In genomic region chr12:47860873-47861272, GRCh38 we compare ENCODE assay signal across 17 cellular contexts. TPM values are rescaled to one million over a fixed set of nuclear protein-coding genes. Genes with fewer than 3 reads are reported as not detected.
DNase-seq lines count a peak whose midpoint lies in the region; ATAC-seq and TF ChIP-seq lines count a peak whose summit lies in the region.
"Had no signal": no experiment of that assay in that cellular context is flagged by ENCODE, and none has a peak within 500 bp of the region (broad histone marks: within the 10 kb centered on the region; RNA-seq: fewer than 3 reads in every experiment).

No MANE protein-coding gene starts in this region.

- peaks cover 49% of the 10 kb centered on the region for H3K4me1 Mint-ChIP-seq in T-helper 1 cell treated with Interleukin-12 subunit alpha and Interleukin-12 subunit beta and Interleukin-4 antibody, amounts not matched to agents 30 μg/mL and 1 μg/mL, for 36 hours (ENCODE audit: low read depth)
- peaks cover 81% of the 10 kb centered on the region for H3K4me1 Mint-ChIP-seq in activated T-cell treated with anti-CD3 and anti-CD28 coated beads, Interleukin-2, amount 50 U/mL, for 72 hours (ENCODE audit: low read depth)
- peaks cover 20% of the 10 kb centered on the region for H3K4me1 Mint-ChIP-seq in activated naive CD8-positive, alpha-beta T cell treated with anti-CD3 and anti-CD28 coated beads, Interleukin-2, amount 10 ng/mL, durations not matched to agents 7 days and 5 days

- intact Hi-C loops in OCI-LY7 (cut with micrococcal nuclease; ENCODE audit: unreplicated experiment): no loop called here

- peaks cover 8% of the 10 kb centered on the region for H3K4me1 ChIP-seq in OCI-LY7 (ENCODE audit: insufficient read depth, low read length, poor library complexity, severe bottlenecking)

- H4K20me1 ChIP-seq in OCI-LY7 (ENCODE audit: insufficient read depth, low read length): no peaks in the 10 kb centered on the region
- H4K20me1 ChIP-seq: BLaER1 had no signal

- DNase-seq in T-helper 1 cell: no peak
- no peak for DNase-seq in activated T-cell treated with anti-CD3 and anti-CD28 coated beads, Interleukin-2, amount 50 U/mL, for 72 hours
- DNase-seq in activated T-cell treated with anti-CD3 and anti-CD28 coated beads, Interleukin-2, amount 50 U/mL, for 1 hour: no peak
- DNase-seq in RWPE1 (ENCODE audit: low spot score): no peak
- DNase-seq in activated naive CD8-positive, alpha-beta T cell treated with anti-CD3 and anti-CD28 coated beads, Interleukin-2, amount 10 ng/mL, durations not matched to agents 7 days and 5 days: no peak
- DNase-seq in OCI-LY7 (ENCODE audit: low spot score): no peak
- DNase-seq in LoVo (ENCODE audit: low spot score): no peak
- DNase-seq: DMS79 treated with DMSO at 0.1 percent for 48 hours, KG1, NCI-H1048, NCI-H146, NCI-H2227 treated with DMSO at 0.1 percent for 48 hours, NCI-H524 had no signal

- H3K27ac ChIP-seq in RWPE1 (peak overlapping the region; percentile 91), OCI-LY7 (ENCODE audit: low read depth, low read length, poor library complexity, severe bottlenecking) (no peak overlapping the region)
- H3K27ac ChIP-seq: 22Rv1, BLaER1 had no signal

- peak overlapping the region; percentile 85 for H3K27ac Mint-ChIP-seq in T-helper 1 cell treated with Interleukin-12 subunit alpha and Interleukin-12 subunit beta and Interleukin-4 antibody, amounts not matched to agents 30 μg/mL and 1 μg/mL, for 36 hours
- peak overlapping the region; percentile 94 for H3K27ac Mint-ChIP-seq in activated T-cell treated with anti-CD3 and anti-CD28 coated beads, Interleukin-2, amount 50 U/mL, for 72 hours
- peak overlapping the region; percentile 25 for H3K27ac Mint-ChIP-seq in activated naive CD8-positive, alpha-beta T cell treated with anti-CD3 and anti-CD28 coated beads, Interleukin-2, amount 10 ng/mL, durations not matched to agents 7 days and 5 days

- no peak overlapping the region for H3K4me3 ChIP-seq in OCI-LY7 (ENCODE audit: low read depth, low read length, poor library complexity, severe bottlenecking)
- H3K4me3 ChIP-seq: BLaER1 had no signal

- ATAC-seq in activated T-cell treated with anti-CD3 and anti-CD28 coated beads, Interleukin-2, amount 50 U/mL, for 72 hours (replicated peaks in 1 of 2): peak; percentile 6 to 9
- ATAC-seq in activated naive CD8-positive, alpha-beta T cell treated with anti-CD3 and anti-CD28 coated beads, Interleukin-2, amount 10 ng/mL, durations not matched to agents 7 days and 5 days (ENCODE audit: low read depth): no peak
- ATAC-seq: Panc1 had no signal

- no peak overlapping the region for H3K4me2 ChIP-seq in OCI-LY7 (ENCODE audit: low read length)
- H3K4me2 ChIP-seq: BLaER1 had no signal

- POLR2A ChIA-PET in RWPE1 (lab: Yijun Ruan, JAX; ENCODE audit: low non-redundant PET): no interaction called here
- POLR2A ChIA-PET in activated naive CD8-positive, alpha-beta T cell treated with anti-CD3 and anti-CD28 coated beads, Interleukin-2, amount 10 ng/mL, durations not matched to agents 7 days and 5 days (lab: Charles Lee): no interaction called here
- POLR2A ChIA-PET in OCI-LY7 (lab: Charles Lee): interaction anchor here (0.5 to 1.3 kb wide), 5 partner anchors 20 to 1801 kb away, joined by 3 to 4 read pairs (median 3); no protein-coding TSS in a partner anchor

- no TSS peak for BruUV-seq in OCI-LY7 (replicated peaks; lab: Mats Ljungman, UMichigan)

- H3K27me3 Mint-ChIP-seq in T-helper 1 cell treated with Interleukin-12 subunit alpha and Interleukin-12 subunit beta and Interleukin-4 antibody, amounts not matched to agents 30 μg/mL and 1 μg/mL, for 36 hours (ENCODE audit: low read depth): no peaks in the 10 kb centered on the region
- no peaks in the 10 kb centered on the region for H3K27me3 Mint-ChIP-seq in activated T-cell treated with anti-CD3 and anti-CD28 coated beads, Interleukin-2, amount 50 U/mL, for 72 hours (ENCODE audit: low read depth)
- H3K27me3 Mint-ChIP-seq in activated naive CD8-positive, alpha-beta T cell treated with anti-CD3 and anti-CD28 coated beads, Interleukin-2, amount 10 ng/mL, durations not matched to agents 7 days and 5 days: no peaks in the 10 kb centered on the region

- H3K9me3 ChIP-seq in OCI-LY7 (ENCODE audit: low read length): no peaks in the 10 kb centered on the region
- H3K9me3 ChIP-seq: BLaER1 had no signal

- no peaks in the 10 kb centered on the region for H3K9me3 Mint-ChIP-seq in T-helper 1 cell treated with Interleukin-12 subunit alpha and Interleukin-12 subunit beta and Interleukin-4 antibody, amounts not matched to agents 30 μg/mL and 1 μg/mL, for 36 hours
- H3K9me3 Mint-ChIP-seq in activated T-cell treated with anti-CD3 and anti-CD28 coated beads, Interleukin-2, amount 50 U/mL, for 72 hours: no peaks in the 10 kb centered on the region
- no peaks in the 10 kb centered on the region for H3K9me3 Mint-ChIP-seq in activated naive CD8-positive, alpha-beta T cell treated with anti-CD3 and anti-CD28 coated beads, Interleukin-2, amount 10 ng/mL, durations not matched to agents 7 days and 5 days

- CTCF ChIA-PET in RWPE1 (lab: Yijun Ruan, JAX): interaction anchor here (0.7 kb wide), 1 partner anchor 139 kb away, joined by 3 read pairs; no protein-coding TSS in a partner anchor
- CTCF ChIA-PET in OCI-LY7 (lab: Charles Lee; ENCODE audit: unreplicated experiment): interaction anchor here (0.6 kb wide), 2 partner anchors 26 to 28 kb away, joined by 3 read pairs; no protein-coding TSS in a partner anchor

- no peak overlapping the region for H2AFZ ChIP-seq in OCI-LY7 (ENCODE audit: low read length)

- H3K9me2 ChIP-seq in OCI-LY7 (ENCODE audit: insufficient read depth, low read length): no peaks in the 10 kb centered on the region

- no peaks in the 10 kb centered on the region for H3K36me3 ChIP-seq in OCI-LY7 (ENCODE audit: insufficient read depth, low read length)
- H3K36me3 ChIP-seq: BLaER1 had no signal

- peaks cover 47% of the 10 kb centered on the region for H3K36me3 Mint-ChIP-seq in T-helper 1 cell treated with Interleukin-12 subunit alpha and Interleukin-12 subunit beta and Interleukin-4 antibody, amounts not matched to agents 30 μg/mL and 1 μg/mL, for 36 hours (ENCODE audit: low read depth)
- peaks cover 26 to 61% of the 10 kb centered on the region in 2 donors for H3K36me3 Mint-ChIP-seq in activated T-cell treated with anti-CD3 and anti-CD28 coated beads, Interleukin-2, amount 50 U/mL, for 72 hours (ENCODE audit: insufficient read depth in 2 of 2)
- H3K36me3 Mint-ChIP-seq in activated naive CD8-positive, alpha-beta T cell treated with anti-CD3 and anti-CD28 coated beads, Interleukin-2, amount 10 ng/mL, durations not matched to agents 7 days and 5 days: peaks cover 19% of the 10 kb centered on the region

- TF ChIP-seq CTCF in RWPE1 (conservative IDR thresholded peaks at IDR 0.05; ENCODE audit: low read depth) (no peak), OCI-LY7 (conservative IDR thresholded peaks at IDR 0.05; ENCODE audit: low read length) (no peak)

- H3K4me3 Mint-ChIP-seq in T-helper 1 cell treated with Interleukin-12 subunit alpha and Interleukin-12 subunit beta and Interleukin-4 antibody, amounts not matched to agents 30 μg/mL and 1 μg/mL, for 36 hours: no peak overlapping the region
- H3K4me3 Mint-ChIP-seq in activated T-cell treated with anti-CD3 and anti-CD28 coated beads, Interleukin-2, amount 50 U/mL, for 72 hours: peak overlapping the region; percentile 73 to 75
- H3K4me3 Mint-ChIP-seq in activated naive CD8-positive, alpha-beta T cell treated with anti-CD3 and anti-CD28 coated beads, Interleukin-2, amount 10 ng/mL, durations not matched to agents 7 days and 5 days: no peak overlapping the region

- H3K79me2 ChIP-seq in OCI-LY7 (ENCODE audit: insufficient read depth, low read depth, low read length): no peaks in the 10 kb centered on the region

RNA-seq across cellular contexts. Expression of gene HDAC7, which starts 41.2 kb away (rescaled TPM):
- total RNA-seq in activated T-cell treated with anti-CD3 and anti-CD28 coated beads, Interleukin-2, amount 50 U/mL, for 72 hours: 100 to 1,000 TPM; 288 to 350 TPM
- total RNA-seq in activated naive CD8-positive, alpha-beta T cell treated with anti-CD3 and anti-CD28 coated beads, Interleukin-2, amount 10 ng/mL, durations not matched to agents 7 days and 5 days: 100 to 1,000 TPM; 200 to 215 TPM
- total RNA-seq in OCI-LY7 (2014; rRNA removed; shearing (Covaris generic)): 38.4 and 45.9 TPM in 2 replicates
- 130 and 131 TPM in 2 replicates for total RNA-seq in OCI-LY7 (2022)

RNA-seq across cellular contexts. Expression of gene VDR, which starts 43.9 kb away (rescaled TPM):
- 100 to 1,000 TPM; 217 to 224 TPM for total RNA-seq in activated T-cell treated with anti-CD3 and anti-CD28 coated beads, Interleukin-2, amount 50 U/mL, for 72 hours
- 10 to 100 TPM; 13.9 to 14.3 TPM for total RNA-seq in activated naive CD8-positive, alpha-beta T cell treated with anti-CD3 and anti-CD28 coated beads, Interleukin-2, amount 10 ng/mL, durations not matched to agents 7 days and 5 days
- total RNA-seq in OCI-LY7 (2014; rRNA removed; shearing (Covaris generic)): 4.8 and 5.4 TPM in 2 replicates
- total RNA-seq in OCI-LY7 (2022): 1.9 and 2.4 TPM in 2 replicates

Comparison
In these comparisons a context has a peak if more than half of its experiments do, and no peak if none do; other contexts are left out.
1. H3K27ac Mint-ChIP-seq: peak in every context shown above with its lines; median percentile 94 in activated T-cell treated with anti-CD3 and anti-CD28 coated beads, Interleukin-2, amount 50 U/mL, for 72 hours; 85 in T-helper 1 cell treated with Interleukin-12 subunit alpha and Interleukin-12 subunit beta and Interleukin-4 antibody, amounts not matched to agents 30 μg/mL and 1 μg/mL, for 36 hours; 25 in activated naive CD8-positive, alpha-beta T cell treated with anti-CD3 and anti-CD28 coated beads, Interleukin-2, amount 10 ng/mL, durations not matched to agents 7 days and 5 days.
2. H3K4me3 Mint-ChIP-seq: peak in activated T-cell treated with anti-CD3 and anti-CD28 coated beads, Interleukin-2, amount 50 U/mL, for 72 hours (2 of 2); none in T-helper 1 cell treated with Interleukin-12 subunit alpha and Interleukin-12 subunit beta and Interleukin-4 antibody, amounts not matched to agents 30 μg/mL and 1 μg/mL, for 36 hours (single experiment) and activated naive CD8-positive, alpha-beta T cell treated with anti-CD3 and anti-CD28 coated beads, Interleukin-2, amount 10 ng/mL, durations not matched to agents 7 days and 5 days (single experiment).
3. RNA of gene VDR, which starts 43.9 kb away (total RNA-seq): 217 to 224 TPM in activated T-cell treated with anti-CD3 and anti-CD28 coated beads, Interleukin-2, amount 50 U/mL, for 72 hours; 13.9 to 14.3 TPM in activated naive CD8-positive, alpha-beta T cell treated with anti-CD3 and anti-CD28 coated beads, Interleukin-2, amount 10 ng/mL, durations not matched to agents 7 days and 5 days and 1.9 to 5.4 TPM in OCI-LY7; every median in the first group is over 10 times any median in the second.